ENCODE assay signal across 8 cellular contexts in genomic region chr15:89130194-89130593, GRCh38. TPM values are rescaled to one million over a fixed set of nuclear protein-coding genes. Genes with fewer than 3 reads are reported as not detected.
DNase-seq lines count a peak whose midpoint lies in the region; ATAC-seq and TF ChIP-seq lines count a peak whose summit lies in the region.

No MANE protein-coding gene starts in this region.

- H3K36me3 Mint-ChIP-seq in activated naive CD4-positive, alpha-beta T cell treated with anti-CD3 and anti-CD28 coated beads, Interleukin-2, amount 10 ng/mL, durations not matched to agents 7 days and 5 days: peaks cover 15% of the 10 kb centered on the region
- H3K36me3 Mint-ChIP-seq in chondrocyte (ENCODE audit: low read depth): peaks cover 9% of the 10 kb centered on the region

- H3K4me3 Mint-ChIP-seq in activated naive CD4-positive, alpha-beta T cell treated with anti-CD3 and anti-CD28 coated beads, Interleukin-2, amount 10 ng/mL, durations not matched to agents 7 days and 5 days: no peak overlapping the region
- H3K4me3 Mint-ChIP-seq in chondrocyte (ENCODE audit: unreplicated experiment): no peak overlapping the region

- ATAC-seq in GM19372 (IDR thresholded peaks at IDR 0.05; ENCODE audit: low read depth, unreplicated experiment) (peak; percentile 84), HG03280 (IDR thresholded peaks at IDR 0.05; ENCODE audit: unreplicated experiment) (peak; percentile 46)
- ATAC-seq in activated CD4-positive, CD25-positive, alpha-beta regulatory T cell treated with anti-CD3 and anti-CD28 coated beads, Interleukin-2, amount 50 U/mL, for 24 hours: no peak

- no peak for TF ChIP-seq CTCF in chondrocyte (IDR thresholded peaks at IDR 0.05)

- DNase-seq in CD1c-positive myeloid dendritic cell (ENCODE audit: extremely low spot score) (peak; percentile 13), dermis microvascular lymphatic vessel endothelial cell (ENCODE audit: low read depth in 2 of 2) (peak; percentile 86 to 91), chondrocyte (ENCODE audit: low spot score) (no peak)
- no peak for DNase-seq in stimulated activated naive CD4-positive, alpha-beta T cell treated with Interleukin-2 at 50 U/mL for 16 hours (lab: John Stamatoyannopoulos, UW)
- DNase-seq in activated naive CD4-positive, alpha-beta T cell treated with anti-CD3 and anti-CD28 coated beads, Interleukin-2, amount 10 ng/mL, durations not matched to agents 7 days and 5 days: no peak

- no peak overlapping the region for H3K27ac Mint-ChIP-seq in activated naive CD4-positive, alpha-beta T cell treated with anti-CD3 and anti-CD28 coated beads, Interleukin-2, amount 10 ng/mL, durations not matched to agents 7 days and 5 days
- no peak overlapping the region for H3K27ac Mint-ChIP-seq in chondrocyte (ENCODE audit: unreplicated experiment)

- H3K9me3 Mint-ChIP-seq in activated naive CD4-positive, alpha-beta T cell treated with anti-CD3 and anti-CD28 coated beads, Interleukin-2, amount 10 ng/mL, durations not matched to agents 7 days and 5 days: no peaks in the 10 kb centered on the region
- no peaks in the 10 kb centered on the region for H3K9me3 Mint-ChIP-seq in chondrocyte (ENCODE audit: low read depth)

- CTCF ChIA-PET in activated naive CD4-positive, alpha-beta T cell treated with anti-CD3 and anti-CD28 coated beads, Interleukin-2, amount 10 ng/mL, durations not matched to agents 7 days and 5 days (lab: Charles Lee): interaction anchor here (0.6 to 8.6 kb wide), 22 partner anchors 9 to 235 kb away, joined by 3 to 101 read pairs (median 4); partner anchors contain the start of genes ABHD2 and HAPLN3

- no peaks in the 10 kb centered on the region for H3K27me3 Mint-ChIP-seq in activated naive CD4-positive, alpha-beta T cell treated with anti-CD3 and anti-CD28 coated beads, Interleukin-2, amount 10 ng/mL, durations not matched to agents 7 days and 5 days
- no peaks in the 10 kb centered on the region for H3K27me3 Mint-ChIP-seq in chondrocyte (ENCODE audit: low read depth)

- peaks cover 12% of the 10 kb centered on the region for H3K4me1 Mint-ChIP-seq in activated naive CD4-positive, alpha-beta T cell treated with anti-CD3 and anti-CD28 coated beads, Interleukin-2, amount 10 ng/mL, durations not matched to agents 7 days and 5 days
- H3K4me1 Mint-ChIP-seq in chondrocyte (ENCODE audit: low read depth): peaks cover 19% of the 10 kb centered on the region

RNA-seq across cellular contexts. Expression of gene ABHD2, which starts 41.9 kb away (rescaled TPM):
- total RNA-seq in dermis microvascular lymphatic vessel endothelial cell (32.1 and 47.9 TPM in 2 replicates), chondrocyte (50.0 to 58.5 TPM (median 50.5 TPM) in 3 replicates)

Comparison
In these comparisons a context has a peak if more than half of its experiments do, and no peak if none do; other contexts are left out.
1. DNase-seq: peak in CD1c-positive myeloid dendritic cell (single experiment) and dermis microvascular lymphatic vessel endothelial cell (2 of 2); none in stimulated activated naive CD4-positive, alpha-beta T cell treated with Interleukin-2 at 50 U/mL for 16 hours (single experiment), activated naive CD4-positive, alpha-beta T cell treated with anti-CD3 and anti-CD28 coated beads, Interleukin-2, amount 10 ng/mL, durations not matched to agents 7 days and 5 days (single experiment) and chondrocyte (single experiment).
2. ATAC-seq: peak in GM19372 (single experiment) and HG03280 (single experiment); none in activated CD4-positive, CD25-positive, alpha-beta regulatory T cell treated with anti-CD3 and anti-CD28 coated beads, Interleukin-2, amount 50 U/mL, for 24 hours (0 of 2).